20 cellular contexts compared by ENCODE assay signal in genomic region chr5:14237313-14238086, GRCh38.
DNase-seq lines count a peak whose midpoint lies in the region; ATAC-seq, FAIRE-seq and TF ChIP-seq lines count a peak whose summit lies in the region.
"Had no signal": no experiment of that assay in that cellular context is flagged by ENCODE, and none has a peak within 500 bp of the region (broad histone marks: within the 10 kb centered on the region; RNA-seq: fewer than 3 reads in every experiment).

No MANE protein-coding gene starts in this region.

- H3K79me2 ChIP-seq in K562 (ENCODE audit: control insufficient read depth, insufficient read depth, low read length), result no peaks in the 10 kb centered on the region

- FAIRE-seq in K562 (lab: Jason Lieb, UNC), result no peak

- peaks cover 99% of the 10 kb centered on the region for H4K20me1 ChIP-seq in BLaER1
- peaks cover 97% of the 10 kb centered on the region for H4K20me1 ChIP-seq in IMR-90 (ENCODE audit: insufficient read depth, low read length)
- no peaks in the 10 kb centered on the region for H4K20me1 ChIP-seq in K562 (replicated peaks; ENCODE audit: control insufficient read depth, insufficient read depth, low read length)

- H2BK120ac ChIP-seq in IMR-90 (ENCODE audit: low read depth, low read length), result no peak overlapping the region

- H3K4me3 Mint-ChIP-seq in nephron progenitor cell, result no peak overlapping the region
- H3K4me3 Mint-ChIP-seq in activated T-helper 17 cell treated with anti-CD3 and anti-CD28 coated beads, Interleukin-2, amount 50 U/mL, for 72 hours, result no peak overlapping the region

- ATAC-seq in IMR-90 (ENCODE audit: low read depth) (no peak), K562 (no peak)
- ATAC-seq in activated T-helper 17 cell treated with anti-CD3 and anti-CD28 coated beads, Interleukin-2, amount 50 U/mL, for 72 hours (replicated peaks), result no peak
- ATAC-seq: HCT116, mucosa of descending colon had no signal

- in situ Hi-C loops in IMR-90 (cut with MboI; ENCODE audit: low sequenced_read_pairs), result no loop called here
- in situ Hi-C loops in K562 (cut with MboI), result no loop called here

- H3K9ac ChIP-seq in BLaER1, result no peak overlapping the region
- H3K9ac ChIP-seq in IMR-90 (ENCODE audit: low read depth, low read length), result no peak overlapping the region
- H3K9ac ChIP-seq in K562 (ENCODE audit: insufficient read depth in 1 of 2, low read depth in 2 of 2, low read length in 2 of 2), result no peak overlapping the region

- intact Hi-C loops in IMR-90 (cut with micrococcal nuclease) (no loop called here), K562 (cut with micrococcal nuclease) (no loop called here)

- peak overlapping the region; percentile 1; the same call in 1 of the 2 replicates for H4K91ac ChIP-seq in IMR-90 (ENCODE audit: insufficient read depth, low read depth, low read length)

- TF ChIP-seq CTCF in IMR-90 (conservative IDR thresholded peaks at IDR 0.05; ENCODE audit: low read depth, low read length) (no peak), K562 (IDR thresholded peaks at IDR 0.05 in 2 of 3, conservative IDR thresholded peaks at IDR 0.05 in 1 of 3; ENCODE audit: insufficient read depth in 2 of 3, low read depth in 1 of 3, low read length in 3 of 3) (no peak), nephron progenitor cell (IDR thresholded peaks at IDR 0.05) (no peak)

- H3K23ac ChIP-seq in IMR-90 (ENCODE audit: low read depth, low read length), result peak overlapping the region; percentile 30

- no peak overlapping the region for H2AK9ac ChIP-seq in IMR-90 (replicated peaks; ENCODE audit: low read depth, low read length, poor library complexity)

- peak overlapping the region; percentile 42 for H3K4ac ChIP-seq in IMR-90 (ENCODE audit: low read depth, low read length)

- no peaks in the 10 kb centered on the region for H3K36me3 Mint-ChIP-seq in nephron progenitor cell (ENCODE audit: low read depth)
- H3K36me3 Mint-ChIP-seq in activated T-helper 17 cell treated with anti-CD3 and anti-CD28 coated beads, Interleukin-2, amount 50 U/mL, for 72 hours (ENCODE audit: low read depth), result no peaks in the 10 kb centered on the region

- H3K9me3 Mint-ChIP-seq in nephron progenitor cell, result no peaks in the 10 kb centered on the region
- no peaks in the 10 kb centered on the region for H3K9me3 Mint-ChIP-seq in activated T-helper 17 cell treated with anti-CD3 and anti-CD28 coated beads, Interleukin-2, amount 50 U/mL, for 72 hours

- H3K4me2 ChIP-seq in BLaER1 (peak overlapping the region; percentile 0; the same call in 1 of the 2 replicates), IMR-90 (ENCODE audit: low read depth, low read length) (peak overlapping the region; percentile 1; the same call in 1 of the 2 replicates), K562 (ENCODE audit: insufficient read depth, low read length) (no peak overlapping the region)

- peak overlapping the region; percentile 9 for H2BK5ac ChIP-seq in IMR-90 (ENCODE audit: low read depth, low read length, poor library complexity, severe bottlenecking)

- H3K9me1 ChIP-seq in IMR-90 (ENCODE audit: insufficient read depth, low read length), result peaks cover 39% of the 10 kb centered on the region
- no peaks in the 10 kb centered on the region for H3K9me1 ChIP-seq in K562 (ENCODE audit: control insufficient read depth, insufficient read depth, low read length)

- peaks cover 39% of the 10 kb centered on the region for H3K4me1 ChIP-seq in BLaER1
- peaks cover 35% of the 10 kb centered on the region for H3K4me1 ChIP-seq in IMR-90 (ENCODE audit: control insufficient read depth, insufficient read depth, low read length)
- no peaks in the 10 kb centered on the region for H3K4me1 ChIP-seq in K562 (replicated peaks in 1 of 2; ENCODE audit: control insufficient read depth in 2 of 2, insufficient read depth in 2 of 2, low read length in 2 of 2)
- H3K4me1 ChIP-seq: testis had no signal

- no peak overlapping the region for H2BK15ac ChIP-seq in IMR-90 (ENCODE audit: low read depth, low read length)

- H2AK5ac ChIP-seq in IMR-90 (ENCODE audit: low read depth, low read length), result peak overlapping the region; percentile 68; the same call in 1 of the 2 replicates

- POLR2A ChIA-PET in IMR-90 (lab: Charles Lee; ENCODE audit: unreplicated experiment) (no interaction called here), K562 (lab: Yijun Ruan, JAX) (no interaction called here)

- H3K14ac ChIP-seq in IMR-90 (replicated peaks; ENCODE audit: low read depth, low read length), result peak overlapping the region; percentile 20; the same call in 1 of the 2 replicates

- DNase-seq in IMR-90, result no peak
- DNase-seq in K562 (ENCODE audit: extremely low read depth in 1 of 4, low spot score in 3 of 4), result no peak
- no peak for DNase-seq in nephron progenitor cell
- DNase-seq in H4 (ENCODE audit: low spot score), result no peak
- no peak for DNase-seq in NCI-H1694 treated with DMSO at 0.1 percent for 48 hours (lab: John Stamatoyannopoulos, UW)
- no peak for DNase-seq in activated CD8-positive, alpha-beta memory T cell treated with anti-CD3 and anti-CD28 coated beads, Interleukin-2, amount 50 U/mL, for 48 hours
- DNase-seq: activated CD4-positive, CD25-positive, alpha-beta regulatory T cell treated with anti-CD3 and anti-CD28 coated beads, Interleukin-2, amount 50 U/mL, for 72 hours; activated effector memory CD4-positive, alpha-beta T cell treated with Interleukin-2 at 50 U/mL for 16 hours; amniotic stem cell; Caco-2; hypothalamus; kidney glomerular epithelial cell; MM.1S; mucosa of descending colon; NCI-H187; NCI-H345; testis had no signal

- H3K27ac ChIP-seq in BLaER1 (no peak overlapping the region), IMR-90 (ENCODE audit: insufficient read depth, low read length) (peak overlapping the region; percentile 14; the same call in 1 of the 2 replicates), K562 (ENCODE audit: extremely low read depth, low read depth, low read length) (no peak overlapping the region)
- H3K27ac ChIP-seq: testis had no signal

- no peak overlapping the region for H4K5ac ChIP-seq in IMR-90 (ENCODE audit: low read depth, low read length)

- H3K18ac ChIP-seq in IMR-90 (ENCODE audit: low read depth, low read length), result no peak overlapping the region

- H3K9me3 ChIP-seq in BLaER1, result no peaks in the 10 kb centered on the region; the same call in 1 of the 2 replicates
- H3K9me3 ChIP-seq in IMR-90 (ENCODE audit: control insufficient read depth, insufficient read depth, low read length), result no peaks in the 10 kb centered on the region
- H3K9me3 ChIP-seq in K562 (replicated peaks; ENCODE audit: control insufficient read depth, insufficient read depth, low read depth, low read length), result no peaks in the 10 kb centered on the region
- H3K9me3 ChIP-seq: Caco-2, mucosa of descending colon, testis had no signal

- TF ChIP-seq EP300 in K562 (IDR thresholded peaks at IDR 0.05; ENCODE audit: low read length), result no peak

- no peak overlapping the region for H3K4me3 ChIP-seq in BLaER1
- no peak overlapping the region for H3K4me3 ChIP-seq in IMR-90 (ENCODE audit: insufficient read depth, low read depth, low read length)
- H3K4me3 ChIP-seq in K562, result no peak overlapping the region
- H3K4me3 ChIP-seq: mucosa of descending colon, testis had no signal

- H3K79me1 ChIP-seq in IMR-90 (ENCODE audit: low read depth in 1 of 2, low read length in 2 of 2), result peaks cover 3 to 37% of the 10 kb centered on the region in 2 experiments; a peak in 3 of 4 replicates

- H2AFZ ChIP-seq in IMR-90 (replicated peaks; ENCODE audit: low read length, poor library complexity) (no peak overlapping the region), K562 (ENCODE audit: low read depth, low read length) (no peak overlapping the region)

- TF ChIP-seq RAD21 in IMR-90 (IDR thresholded peaks at IDR 0.05; ENCODE audit: low read length) (no peak), K562 (CRISPR knock-in tag; conservative IDR thresholded peaks at IDR 0.05 in 1 of 2, IDR thresholded peaks at IDR 0.05 in 1 of 2) (no peak)

- BruUV-seq in IMR-90 (replicated peaks; lab: Mats Ljungman, UMichigan) (no TSS peak), K562 (replicated peaks; lab: Mats Ljungman, UMichigan) (no TSS peak)

- H3K27me3 ChIP-seq in BLaER1 (no peaks in the 10 kb centered on the region), IMR-90 (ENCODE audit: control insufficient read depth, insufficient read depth, low read length) (no peaks in the 10 kb centered on the region), K562 (ENCODE audit: control insufficient read depth in 2 of 2, insufficient read depth in 2 of 2, low read length in 2 of 2) (peaks cover 15 to 16% of the 10 kb centered on the region in 2 experiments)
- H3K27me3 ChIP-seq: testis had no signal

- peak overlapping the region; percentile 24 for H3K27ac Mint-ChIP-seq in nephron progenitor cell
- no peak overlapping the region for H3K27ac Mint-ChIP-seq in activated T-helper 17 cell treated with anti-CD3 and anti-CD28 coated beads, Interleukin-2, amount 50 U/mL, for 72 hours

- WGBS in IMR-90 (ENCODE audit: extremely low coverage in 2 of 2, insufficient read length in 1 of 2), 2 experiments, result 83% methylated on average over 4 of the region's 12 CpGs; no CpG with 5 or more reads in 1 of the 2 experiments
- 8% methylated on average over 12 of the region's 12 CpGs for WGBS in K562 (ENCODE audit: insufficient coverage, low coverage, missing lambda C conversion rate)

- H3K36me3 ChIP-seq in BLaER1 (no peaks in the 10 kb centered on the region), IMR-90 (ENCODE audit: control insufficient read depth, insufficient read depth, low read length) (peaks cover 10% of the 10 kb centered on the region), K562 (ENCODE audit: control insufficient read depth, insufficient read depth, low read length) (no peaks in the 10 kb centered on the region)

- H2BK20ac ChIP-seq in IMR-90 (ENCODE audit: low read depth, low read length), result no peak overlapping the region

- H3K4me1 Mint-ChIP-seq in nephron progenitor cell, result peaks cover 34% of the 10 kb centered on the region
- H3K4me1 Mint-ChIP-seq in activated T-helper 17 cell treated with anti-CD3 and anti-CD28 coated beads, Interleukin-2, amount 50 U/mL, for 72 hours, result no peaks in the 10 kb centered on the region

- CTCF ChIA-PET in IMR-90 (lab: Yijun Ruan, JAX), result no interaction called here
- CTCF ChIA-PET in K562 (lab: Yijun Ruan, JAX; ENCODE audit: low intra/inter-chr PET ratio), result no interaction called here

- H3K56ac ChIP-seq in IMR-90 (ENCODE audit: extremely low read depth, insufficient read depth, low read length), result no peak overlapping the region

- no peak overlapping the region for H4K8ac ChIP-seq in IMR-90 (ENCODE audit: low read depth in 2 of 2, low read length in 2 of 2)

- no peak for TF ChIP-seq POLR2A in IMR-90 (IDR thresholded peaks at IDR 0.05; ENCODE audit: low read depth, low read length)
- TF ChIP-seq POLR2A in K562 (conservative IDR thresholded peaks at IDR 0.05), result no peak

- dilution Hi-C loops in IMR-90 (cut with HindIII; ENCODE audit: low sequenced_read_pairs, unreplicated experiment), result no loop called here

- no peaks in the 10 kb centered on the region for H3K27me3 Mint-ChIP-seq in nephron progenitor cell (ENCODE audit: low read depth, poor library complexity)
- peaks cover 7% of the 10 kb centered on the region for H3K27me3 Mint-ChIP-seq in activated T-helper 17 cell treated with anti-CD3 and anti-CD28 coated beads, Interleukin-2, amount 50 U/mL, for 72 hours

TF ChIP-seq in K562, 482 proteins besides CTCF, POLR2A, EP300 and RAD21 (continues in another document):
- TF ChIP-seq KDM2B (CRISPR knock-in tag; IDR thresholded peaks at IDR 0.05) (no peak), ZNF316 (IDR thresholded peaks at IDR 0.05) (peak; percentile 94), NEUROD1 (IDR thresholded peaks at IDR 0.05; ENCODE audit: borderline replicate concordance, low read depth, low read length, partially characterized antibody) (no peak)
